ENCODE assay signal across 1 cellular context in genomic region chr13:51222510-51223283, GRCh38.
TF ChIP-seq lines count a peak whose summit lies in the region.

No MANE protein-coding gene starts in this region.

TF ChIP-seq in SK-N-SH, 30 proteins besides CTCF, POLR2A, EP300 and RAD21 (continued from another document):
- TF ChIP-seq USF1 (IDR thresholded peaks at IDR 0.05; ENCODE audit: borderline replicate concordance, low read depth), result no peak
- TF ChIP-seq EZH2phosphoT487 (IDR thresholded peaks at IDR 0.05; ENCODE audit: borderline replicate concordance, low read depth), result no peak
- TF ChIP-seq MEF2A (IDR thresholded peaks at IDR 0.05; ENCODE audit: borderline replicate concordance, low read depth), result no peak
- no peak for TF ChIP-seq IRF3 (IDR thresholded peaks at IDR 0.05; ENCODE audit: low read depth, low read length)
- no peak for TF ChIP-seq CHD2 (IDR thresholded peaks at IDR 0.05; ENCODE audit: low read length, partially characterized antibody)
